Comparison of ENCODE assay signal across 14 cellular contexts in genomic region chr11:128573674-128574073, GRCh38. TPM values are rescaled to one million over a fixed set of nuclear protein-coding genes. Genes with fewer than 3 reads are reported as not detected.
DNase-seq lines count a peak whose midpoint lies in the region; ATAC-seq and TF ChIP-seq lines count a peak whose summit lies in the region.
"Had no signal": no experiment of that assay in that cellular context is flagged by ENCODE, and none has a peak within 500 bp of the region (broad histone marks: within the 10 kb centered on the region; RNA-seq: fewer than 3 reads in every experiment).

No MANE protein-coding gene starts in this region.

- peak; percentile 31 for DNase-seq in ELR (ENCODE audit: low read depth)
- DNase-seq in PC-9 = peak in 1 of 2 experiments; percentile 51
- no peak for DNase-seq in NCI-H1436 (lab: John Stamatoyannopoulos, UW)
- no peak for DNase-seq in KBM-7
- DNase-seq: BE2C; CD4-positive, CD25-positive, alpha-beta regulatory T cell; DMS53; HCEC 1CT; HFFc6 had no signal

- no peaks in the 10 kb centered on the region for H3K9me3 ChIP-seq in PC-9 (ENCODE audit: insufficient read depth, low read depth)
- H3K9me3 ChIP-seq in neutrophil = no peaks in the 10 kb centered on the region
- H3K9me3 ChIP-seq: A549, BE2C had no signal

- CTCF ChIA-PET in PC-9 (lab: Charles Lee) = no interaction called here

- no peaks in the 10 kb centered on the region for H3K79me2 ChIP-seq in PC-9 (ENCODE audit: low read depth)

- H3K9me2 ChIP-seq in PC-9 (ENCODE audit: insufficient read depth) = no peaks in the 10 kb centered on the region

- no peaks in the 10 kb centered on the region for H4K20me1 ChIP-seq in PC-9 (ENCODE audit: insufficient read depth)

- no peak for TF ChIP-seq CTCF in PC-9 (conservative IDR thresholded peaks at IDR 0.05)
- no peak for TF ChIP-seq CTCF in neutrophil (IDR thresholded peaks at IDR 0.05)

- in situ Hi-C loops in KBM-7 (cut with MboI; ENCODE audit: low pct_unique_long_range_greater_than_20kb, low sequenced_read_pairs) = no loop called here

- no peak for ATAC-seq in GM21360 (IDR thresholded peaks at IDR 0.05; ENCODE audit: unreplicated experiment)
- ATAC-seq: A549, HepG2 had no signal

- no peak overlapping the region for H2AFZ ChIP-seq in PC-9

- H3K4me1 ChIP-seq in PC-9 (replicated peaks; ENCODE audit: insufficient read depth) (peaks cover 15% of the 10 kb centered on the region; the same call in 1 of the 2 replicates), neutrophil (ENCODE audit: control insufficient read depth in 1 of 2, insufficient read depth in 1 of 2, low read depth in 1 of 2, low read length in 1 of 2) (peaks cover 68 to 78% of the 10 kb centered on the region in 2 experiments)
- H3K4me1 ChIP-seq: A549, BE2C had no signal

- H3K27me3 ChIP-seq in PC-9 (ENCODE audit: insufficient read depth, low read depth) (no peaks in the 10 kb centered on the region), neutrophil (no peaks in the 10 kb centered on the region)
- H3K27me3 ChIP-seq: BE2C had no signal

- POLR2A ChIA-PET in PC-9 (lab: Charles Lee; ENCODE audit: unreplicated experiment) = no interaction called here

- H3K36me3 ChIP-seq in PC-9 (ENCODE audit: low read depth) (no peaks in the 10 kb centered on the region), neutrophil (no peaks in the 10 kb centered on the region)
- H3K36me3 ChIP-seq: BE2C had no signal

- intact Hi-C loops in PC-9 (cut with micrococcal nuclease; ENCODE audit: unreplicated experiment) = no loop called here

- H3K27ac ChIP-seq in PC-9 (no peak overlapping the region), neutrophil (peak overlapping the region; percentile 76)
- H3K27ac ChIP-seq: A549 had no signal

- 0 out of 2 replicates have a peak overlapping the region, but pooled peaks have one; percentile 5 for H3K4me2 ChIP-seq in PC-9
- H3K4me2 ChIP-seq: A549 had no signal

- no peak overlapping the region for H3K4me3 ChIP-seq in PC-9
- no peak overlapping the region for H3K4me3 ChIP-seq in neutrophil (ENCODE audit: low read depth in 1 of 2, low read length in 1 of 2)
- H3K4me3 ChIP-seq: A549, GM12878 had no signal

- no TSS peak for BruUV-seq in PC-9 (replicated peaks; lab: Mats Ljungman, UMichigan)

- H3F3A ChIP-seq in PC-9 (ENCODE audit: insufficient read depth, low read depth) = no peaks in the 10 kb centered on the region

RNA-seq across cellular contexts. Expression of gene ETS1, which starts 13.7 kb away (rescaled TPM):
- total RNA-seq in PC-9 (2021) = 18.9 and 23.3 TPM in 2 replicates
